1 cellular context compared by ENCODE assay signal in genomic region chr7:1895664-1896515, GRCh38.
TF ChIP-seq lines count a peak whose summit lies in the region.

No MANE protein-coding gene starts in this region.

TF ChIP-seq in GM23338, 12 proteins besides CTCF, POLR2A, EP300 and RAD21 (continued from another document):
- TF ChIP-seq ZNF462 (CRISPR knock-in tag; IDR thresholded peaks at IDR 0.05): no peak
- no peak for TF ChIP-seq ETS1 (IDR thresholded peaks at IDR 0.05)
